8 cellular contexts compared by ENCODE assay signal in the genomic region with DNA sequence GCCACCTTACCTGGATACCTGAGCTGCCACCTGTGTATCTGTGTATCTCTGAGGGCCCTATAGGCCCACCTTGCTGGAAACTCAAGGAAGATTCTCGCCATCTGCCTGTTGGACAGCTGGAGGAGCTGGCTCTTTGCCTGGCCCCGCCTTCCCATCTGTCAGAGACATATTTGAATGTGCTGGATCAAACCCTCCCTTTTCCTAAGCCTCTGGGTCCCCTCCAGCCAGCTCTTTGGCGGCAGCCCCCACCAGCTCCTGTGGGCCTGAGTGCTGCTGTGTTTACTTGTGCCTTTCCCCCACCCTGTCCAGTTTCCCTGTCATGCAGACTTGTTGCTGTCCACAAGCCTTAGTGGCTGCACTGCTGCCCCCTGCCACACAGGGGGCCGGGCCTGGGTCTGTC. TPM values are rescaled to one million over a fixed set of nuclear protein-coding genes. Genes with fewer than 3 reads are reported as not detected.
DNase-seq lines count a peak whose midpoint lies in the region; ATAC-seq, FAIRE-seq and TF ChIP-seq lines count a peak whose summit lies in the region.

No MANE protein-coding gene starts in this region.

- TF ChIP-seq EP300 in transverse colon (IDR thresholded peaks at IDR 0.05; ENCODE audit: low read depth), result no peak

- in situ Hi-C loops in transverse colon (cut with MboI; ENCODE audit: low pct_ligation_motif_present in 1 of 4, low pct_unique_long_range_greater_than_20kb in 1 of 4, low sequenced_read_pairs in 3 of 4), result no loop called here

- H3K27me3 ChIP-seq in WERI-Rb-1 (ENCODE audit: insufficient read depth, low read depth, severe bottlenecking), result no peaks in the 10 kb centered on the region
- no peaks in the 10 kb centered on the region for H3K27me3 ChIP-seq in left lung
- no peaks in the 10 kb centered on the region for H3K27me3 ChIP-seq in transverse colon

- H3K36me3 ChIP-seq in WERI-Rb-1 (peaks cover 55% of the 10 kb centered on the region), left lung (peaks cover 0 to 73% of the 10 kb centered on the region in 2 donors), transverse colon (peaks cover 0 to 28% (median 9%) of the 10 kb centered on the region in 4 donors)

- DNase-seq in activated CD4-positive, alpha-beta T cell treated with anti-CD3 and anti-CD28 coated beads, Interleukin-2, amount 10 ng/mL, durations not matched to agents 7 days and 5 days, result no peak
- DNase-seq in activated CD4-positive, alpha-beta T cell treated with anti-CD3 and anti-CD28 coated beads for 48 hours, result no peak
- DNase-seq in WERI-Rb-1 (peak; percentile 96), left lung (peak in 1 of 2 donors; percentile 60), transverse colon (peak; percentile 64), RCC 7860 (ENCODE audit: low spot score) (no peak)
- no peak for DNase-seq in activated naive CD4-positive, alpha-beta T cell treated with anti-CD3 and anti-CD28 coated beads, Interleukin-2, amount 50 U/mL, for 16 hours

- H3K36me3 Mint-ChIP-seq in activated CD4-positive, alpha-beta T cell treated with anti-CD3 and anti-CD28 coated beads, Interleukin-2, amount 10 ng/mL, durations not matched to agents 7 days and 5 days (ENCODE audit: low read depth), result peaks cover 79% of the 10 kb centered on the region

- FAIRE-seq in RCC 7860 (lab: Jason Lieb, UNC), result no peak

- TF ChIP-seq CTCF in WERI-Rb-1 (IDR thresholded peaks at IDR 0.05; ENCODE audit: low read depth, low read length), result no peak
- no peak for TF ChIP-seq CTCF in left lung (IDR thresholded peaks at IDR 0.05)
- TF ChIP-seq CTCF in transverse colon (IDR thresholded peaks at IDR 0.05), result no peak

- peaks cover 71% of the 10 kb centered on the region for H3K4me1 Mint-ChIP-seq in activated CD4-positive, alpha-beta T cell treated with anti-CD3 and anti-CD28 coated beads, Interleukin-2, amount 10 ng/mL, durations not matched to agents 7 days and 5 days

- 46 to 64% methylated on average over 2 to 4 of the region's 4 CpGs for WGBS in transverse colon (ENCODE audit: low coverage in 1 of 2), 2 donors

- H3K9me3 Mint-ChIP-seq in activated CD4-positive, alpha-beta T cell treated with anti-CD3 and anti-CD28 coated beads, Interleukin-2, amount 10 ng/mL, durations not matched to agents 7 days and 5 days, result no peaks in the 10 kb centered on the region

- peaks cover 38 to 77% of the 10 kb centered on the region in 2 donors for H3K4me1 ChIP-seq in left lung
- peaks cover 17 to 49% (median 39%) of the 10 kb centered on the region in 4 donors for H3K4me1 ChIP-seq in transverse colon

- H3K27ac ChIP-seq in WERI-Rb-1 (peak overlapping the region; percentile 96), left lung (peak overlapping the region; percentile 72 to 86), transverse colon (peak overlapping the region; percentile 55 to 73 (median 65))

- H3K4me3 ChIP-seq in WERI-Rb-1 (ENCODE audit: low read depth, low read length) (no peak overlapping the region), left lung (no peak overlapping the region), transverse colon (no peak overlapping the region)

- intact Hi-C loops in left lung (cut with DNase I), result no loop called here
- intact Hi-C loops in transverse colon (cut with DNase I; ENCODE audit: low total_unique reads), result no loop called here

- POLR2A ChIA-PET in activated CD4-positive, alpha-beta T cell treated with anti-CD3 and anti-CD28 coated beads, Interleukin-2, amount 10 ng/mL, durations not matched to agents 7 days and 5 days (lab: Charles Lee), result no interaction called here

- no peaks in the 10 kb centered on the region for H3K27me3 Mint-ChIP-seq in activated CD4-positive, alpha-beta T cell treated with anti-CD3 and anti-CD28 coated beads, Interleukin-2, amount 10 ng/mL, durations not matched to agents 7 days and 5 days

- CTCF ChIA-PET in activated CD4-positive, alpha-beta T cell treated with anti-CD3 and anti-CD28 coated beads, Interleukin-2, amount 10 ng/mL, durations not matched to agents 7 days and 5 days (lab: Charles Lee), result interaction anchor here (0.6 to 2.0 kb wide), 8 partner anchors 9 to 131 kb away, joined by 3 to 6 read pairs (median 4); no protein-coding TSS in a partner anchor

- no peak overlapping the region for H3K4me3 Mint-ChIP-seq in activated CD4-positive, alpha-beta T cell treated with anti-CD3 and anti-CD28 coated beads, Interleukin-2, amount 10 ng/mL, durations not matched to agents 7 days and 5 days

- H3K9me3 ChIP-seq in WERI-Rb-1 (ENCODE audit: severe bottlenecking) (no peaks in the 10 kb centered on the region), left lung (no peaks in the 10 kb centered on the region), transverse colon (no peaks in the 10 kb centered on the region)

- no peak for TF ChIP-seq POLR2A in transverse colon (IDR thresholded peaks at IDR 0.05)

- peak; percentile 5 for ATAC-seq in left lung
- ATAC-seq in HG03457 (IDR thresholded peaks at IDR 0.05; ENCODE audit: unreplicated experiment), result no peak

- H3K27ac Mint-ChIP-seq in activated CD4-positive, alpha-beta T cell treated with anti-CD3 and anti-CD28 coated beads, Interleukin-2, amount 10 ng/mL, durations not matched to agents 7 days and 5 days, result peak overlapping the region; percentile 77

RNA-seq across cellular contexts. Expression of a gene that starts 55.9 kb away (rescaled TPM):
- total RNA-seq in activated CD4-positive, alpha-beta T cell treated with anti-CD3 and anti-CD28 coated beads, Interleukin-2, amount 10 ng/mL, durations not matched to agents 7 days and 5 days, result 100 to 1,000 TPM; 390 to 392 TPM
- total RNA-seq in left lung (100 to 1,000 TPM; 188 to 199 TPM), transverse colon (100 to 1,000 TPM; 255 to 557 (median 471) TPM)

Comparison
In these comparisons a context has a peak if more than half of its experiments do, and no peak if none do; other contexts are left out.
1. DNase-seq: peak in WERI-Rb-1 (single experiment) and transverse colon (single experiment); none in activated CD4-positive, alpha-beta T cell treated with anti-CD3 and anti-CD28 coated beads, Interleukin-2, amount 10 ng/mL, durations not matched to agents 7 days and 5 days (single experiment), activated CD4-positive, alpha-beta T cell treated with anti-CD3 and anti-CD28 coated beads for 48 hours (single experiment), RCC 7860 (single experiment) and activated naive CD4-positive, alpha-beta T cell treated with anti-CD3 and anti-CD28 coated beads, Interleukin-2, amount 50 U/mL, for 16 hours (single experiment).
2. Peak in every context shown above with its lines, with median percentiles within 50 percentile points of each other: H3K27ac ChIP-seq.